ENCODE assay signal across 8 cellular contexts in the genomic region with DNA sequence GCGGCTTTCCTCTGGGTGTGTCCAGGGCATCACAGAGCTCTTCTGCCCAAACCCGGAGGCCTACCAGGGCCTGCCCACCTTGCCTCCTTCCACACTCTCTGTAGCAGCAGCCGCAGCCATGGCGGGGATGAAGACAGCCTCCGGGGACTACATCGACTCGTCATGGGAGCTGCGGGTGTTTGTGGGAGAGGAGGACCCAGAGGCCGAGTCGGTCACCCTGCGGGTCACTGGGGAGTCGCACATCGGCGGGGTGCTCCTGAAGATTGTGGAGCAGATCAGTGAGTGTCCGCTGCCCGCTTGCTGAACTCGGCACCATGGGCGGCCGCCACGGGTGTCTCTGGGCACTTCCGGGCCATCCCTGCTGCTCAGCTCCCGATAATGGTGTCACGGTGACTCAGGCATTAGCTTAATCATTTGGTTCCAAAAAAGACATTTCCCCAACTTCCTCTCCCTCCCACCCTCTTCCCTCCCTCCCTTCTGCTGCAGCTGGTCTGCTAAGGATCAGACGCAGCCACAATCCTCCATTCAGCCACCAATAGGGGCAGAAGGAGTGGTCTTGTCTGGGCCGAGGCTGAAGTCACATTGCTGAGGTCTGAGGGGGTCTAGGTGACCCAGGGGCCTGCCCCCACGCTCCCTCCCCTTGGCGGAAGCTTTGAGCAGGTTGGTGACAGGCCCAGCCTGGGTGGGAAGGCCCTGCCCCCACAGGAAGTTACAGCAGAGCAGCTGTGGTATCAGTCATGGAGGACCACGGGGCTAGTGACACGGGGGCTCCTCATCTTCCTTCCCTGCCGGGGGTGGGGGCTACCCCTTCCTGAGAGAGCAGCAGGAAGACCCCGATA. TPM values are rescaled to one million over a fixed set of nuclear protein-coding genes. Genes with fewer than 3 reads are reported as not detected.
DNase-seq lines count a peak whose midpoint lies in the region; ATAC-seq and TF ChIP-seq lines count a peak whose summit lies in the region.

No MANE protein-coding gene starts in this region.

- H3K27me3 ChIP-seq in hepatocyte, result no peaks in the 10 kb centered on the region

- H3K9ac ChIP-seq in SK-N-MC (ENCODE audit: insufficient read length), result no peak overlapping the region

- H3K79me2 ChIP-seq in hepatocyte, result no peaks in the 10 kb centered on the region

- peak overlapping the region; percentile 60; the same call in 1 of the 2 replicates for H3K27ac ChIP-seq in SK-N-MC
- no peak overlapping the region for H3K27ac ChIP-seq in hepatocyte

- no peak overlapping the region for H3K4me3 ChIP-seq in SK-N-MC
- no peak overlapping the region for H3K4me3 ChIP-seq in hepatocyte

- H3K4me2 ChIP-seq in hepatocyte, result no peak overlapping the region

- H4K20me1 ChIP-seq in hepatocyte (ENCODE audit: insufficient read depth, poor library complexity, severe bottlenecking), result no peaks in the 10 kb centered on the region

- peaks cover 46 to 56% of the 10 kb centered on the region in 2 donors for H3K36me3 Mint-ChIP-seq in activated naive CD4-positive, alpha-beta T cell treated with anti-CD3 and anti-CD28 coated beads, Interleukin-2, amount 50 U/mL, for 72 hours

- no peak overlapping the region for H2AFZ ChIP-seq in hepatocyte

- peak overlapping the region; percentile 97 to 98 for H3K27ac Mint-ChIP-seq in activated naive CD4-positive, alpha-beta T cell treated with anti-CD3 and anti-CD28 coated beads, Interleukin-2, amount 50 U/mL, for 72 hours

- peak; percentile 56 for ATAC-seq in GM18498 (IDR thresholded peaks at IDR 0.05; ENCODE audit: unreplicated experiment)
- ATAC-seq in HG02943 (IDR thresholded peaks at IDR 0.05; ENCODE audit: low read depth, unreplicated experiment), result peak; percentile 53
- ATAC-seq in activated naive CD4-positive, alpha-beta T cell treated with anti-CD3 and anti-CD28 coated beads, Interleukin-2, amount 50 U/mL, for 72 hours, result peak; percentile 77 to 81

- DNase-seq in SK-N-MC (ENCODE audit: low read depth, low spot score) (no peak), iris pigment epithelial cell (ENCODE audit: low read depth) (peak; percentile 70), hepatocyte (ENCODE audit: low spot score) (no peak), HuH-7.5 (ENCODE audit: low spot score) (no peak)
- peak; percentile 78 to 92 for DNase-seq in activated naive CD4-positive, alpha-beta T cell treated with anti-CD3 and anti-CD28 coated beads, Interleukin-2, amount 50 U/mL, for 72 hours (ENCODE audit: low spot score in 2 of 2)
- peak; percentile 68 to 84 for DNase-seq in stimulated activated CD4-positive, alpha-beta T cell treated with anti-CD3 and anti-CD28 coated beads, Interleukin-4, amount 100 ng/mL, for 48 hours (ENCODE audit: low read depth in 2 of 2)

- H3K9me3 Mint-ChIP-seq in activated naive CD4-positive, alpha-beta T cell treated with anti-CD3 and anti-CD28 coated beads, Interleukin-2, amount 50 U/mL, for 72 hours, result no peaks in the 10 kb centered on the region

- peaks cover 33% of the 10 kb centered on the region for H3K36me3 ChIP-seq in SK-N-MC (ENCODE audit: insufficient read depth, low read length)
- no peaks in the 10 kb centered on the region for H3K36me3 ChIP-seq in hepatocyte (replicated peaks; ENCODE audit: insufficient read depth, low read depth)

- TF ChIP-seq CTCF in hepatocyte (IDR thresholded peaks at IDR 0.05; ENCODE audit: poor library complexity), result no peak

- H3K9me2 ChIP-seq in hepatocyte (replicated peaks; ENCODE audit: insufficient read depth), result no peaks in the 10 kb centered on the region

- H3K4me1 ChIP-seq in hepatocyte (ENCODE audit: insufficient read depth), result no peaks in the 10 kb centered on the region

- H3K9me3 ChIP-seq in SK-N-MC (ENCODE audit: low read depth, low read length) (no peaks in the 10 kb centered on the region), hepatocyte (ENCODE audit: low read depth) (no peaks in the 10 kb centered on the region)

- WGBS in hepatocyte (ENCODE audit: low lambda C conversion rate, missing lambda C conversion rate), result 86% methylated on average over 23 of the region's 31 CpGs

RNA-seq across cellular contexts. Expression of gene FERMT3, which starts 0.9 kb away (rescaled TPM):
- 100 to 1,000 TPM; 142 to 193 TPM for total RNA-seq in activated naive CD4-positive, alpha-beta T cell treated with anti-CD3 and anti-CD28 coated beads, Interleukin-2, amount 50 U/mL, for 72 hours
- total RNA-seq in hepatocyte, result 0.44 and 1.6 TPM in 2 replicates
- 2.0 TPM in 1 of 2 replicates, not detected in the other for polyA plus RNA-seq in hepatocyte

RNA-seq across cellular contexts. Expression of gene TRPT1, which starts 18.5 kb away (rescaled TPM):
- total RNA-seq in activated naive CD4-positive, alpha-beta T cell treated with anti-CD3 and anti-CD28 coated beads, Interleukin-2, amount 50 U/mL, for 72 hours, result 10 to 100 TPM; 31.2 to 36.5 TPM
- total RNA-seq in hepatocyte, result 26.3 and 52.8 TPM in 2 replicates
- 55.5 and 56.0 TPM in 2 replicates for polyA plus RNA-seq in hepatocyte

RNA-seq across cellular contexts. Expression of gene NUDT22, which starts 18.6 kb away (rescaled TPM):
- total RNA-seq in activated naive CD4-positive, alpha-beta T cell treated with anti-CD3 and anti-CD28 coated beads, Interleukin-2, amount 50 U/mL, for 72 hours, result 10 to 100 TPM; 87.4 to 88.8 TPM
- total RNA-seq in hepatocyte, result 42.9 and 49.5 TPM in 2 replicates
- polyA plus RNA-seq in hepatocyte, result 66.6 and 70.4 TPM in 2 replicates

RNA-seq across cellular contexts. Expression of gene STIP1, which starts 21.5 kb away (rescaled TPM):
- total RNA-seq in activated naive CD4-positive, alpha-beta T cell treated with anti-CD3 and anti-CD28 coated beads, Interleukin-2, amount 50 U/mL, for 72 hours, result 100 to 1,000 TPM; 328 to 366 TPM
- total RNA-seq in hepatocyte, result 113 and 122 TPM in 2 replicates
- 115 and 131 TPM in 2 replicates for polyA plus RNA-seq in hepatocyte

RNA-seq across cellular contexts. Expression of gene DNAJC4, which starts 22.9 kb away (rescaled TPM):
- total RNA-seq in activated naive CD4-positive, alpha-beta T cell treated with anti-CD3 and anti-CD28 coated beads, Interleukin-2, amount 50 U/mL, for 72 hours, result 10 to 100 TPM; 26.7 to 48.7 TPM
- total RNA-seq in hepatocyte, result 12.8 and 13.4 TPM in 2 replicates
- polyA plus RNA-seq in hepatocyte, result 58.4 and 61.7 TPM in 2 replicates

Comparison
In these comparisons a context has a peak if more than half of its experiments do, and no peak if none do; other contexts are left out.
1. DNase-seq: peak in activated naive CD4-positive, alpha-beta T cell treated with anti-CD3 and anti-CD28 coated beads, Interleukin-2, amount 50 U/mL, for 72 hours (2 of 2), iris pigment epithelial cell (single experiment) and stimulated activated CD4-positive, alpha-beta T cell treated with anti-CD3 and anti-CD28 coated beads, Interleukin-4, amount 100 ng/mL, for 48 hours (2 of 2); none in SK-N-MC (single experiment), hepatocyte (single experiment) and HuH-7.5 (single experiment).
2. RNA of gene FERMT3, which starts 0.9 kb away (total RNA-seq): 142 to 193 TPM in activated naive CD4-positive, alpha-beta T cell treated with anti-CD3 and anti-CD28 coated beads, Interleukin-2, amount 50 U/mL, for 72 hours; 0.44 to 1.6 TPM in hepatocyte; every median in the first group is over 10 times any median in the second.
3. Peak in every context shown above with its lines, with median percentiles within 50 percentile points of each other: ATAC-seq.